Comparison of ENCODE assay signal across 14 cellular contexts in the genomic region with DNA sequence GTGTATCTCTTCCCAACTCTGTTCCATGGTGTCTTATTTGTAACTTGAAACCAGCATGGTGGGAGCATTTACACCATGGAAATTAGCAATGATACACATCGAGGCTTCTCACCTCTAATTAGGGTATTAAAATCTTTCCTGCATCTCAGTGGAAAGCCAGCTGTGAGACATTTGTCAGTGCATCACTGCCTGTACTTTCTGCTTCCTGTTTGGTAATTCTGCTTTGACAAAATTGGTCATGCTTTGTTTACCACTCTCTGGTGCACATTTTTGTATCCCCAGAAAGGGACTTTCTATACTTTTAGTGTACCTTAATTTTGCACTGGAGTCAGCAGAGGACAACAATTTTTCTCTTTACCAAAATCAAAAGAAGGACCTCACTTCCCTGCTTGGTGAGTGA.
DNase-seq lines count a peak whose midpoint lies in the region; ATAC-seq and TF ChIP-seq lines count a peak whose summit lies in the region.
"Had no signal": no experiment of that assay in that cellular context is flagged by ENCODE, and none has a peak within 500 bp of the region (broad histone marks: within the 10 kb centered on the region; RNA-seq: fewer than 3 reads in every experiment).

No MANE protein-coding gene starts in this region.

- ATAC-seq in GM21737 (IDR thresholded peaks at IDR 0.05; ENCODE audit: unreplicated experiment) (peak; percentile 90), HG03342 (IDR thresholded peaks at IDR 0.05; ENCODE audit: unreplicated experiment) (peak; percentile 72)
- ATAC-seq: activated T-helper 17 cell treated with anti-CD3 and anti-CD28 coated beads, Interleukin-2, amount 50 U/mL, for 72 hours; heart right ventricle had no signal

- no peak for TF ChIP-seq CTCF in osteoblast (IDR thresholded peaks at IDR 0.05; ENCODE audit: extremely low read depth, low read depth, low read length)
- TF ChIP-seq CTCF in mesothelial cell of epicardium (IDR thresholded peaks at IDR 0.05; ENCODE audit: unreplicated experiment) = no peak
- TF ChIP-seq CTCF in vagina (IDR thresholded peaks at IDR 0.05) = no peak

- TF ChIP-seq POLR2A in vagina (IDR thresholded peaks at IDR 0.05) = no peak

- H3K9me3 Mint-ChIP-seq in mesothelial cell of epicardium = no peaks in the 10 kb centered on the region
- H3K9me3 Mint-ChIP-seq: activated T-helper 17 cell treated with anti-CD3 and anti-CD28 coated beads, Interleukin-2, amount 50 U/mL, for 72 hours had no signal

- no peaks in the 10 kb centered on the region for H3K79me2 ChIP-seq in osteoblast (ENCODE audit: insufficient read depth, low read length)

- H3K4me3 ChIP-seq in osteoblast (ENCODE audit: insufficient read depth, low read length) = no peak overlapping the region
- no peak overlapping the region for H3K4me3 ChIP-seq in vagina
- H3K4me3 ChIP-seq: heart right ventricle, PC-9 had no signal

- H3K27ac Mint-ChIP-seq in mesothelial cell of epicardium = no peak overlapping the region
- H3K27ac Mint-ChIP-seq: activated T-helper 17 cell treated with anti-CD3 and anti-CD28 coated beads, Interleukin-2, amount 50 U/mL, for 72 hours had no signal

- no peak overlapping the region for H2AFZ ChIP-seq in osteoblast (ENCODE audit: low read length)
- H2AFZ ChIP-seq: PC-9 had no signal

- peaks cover 4% of the 10 kb centered on the region for H3K4me1 Mint-ChIP-seq in mesothelial cell of epicardium
- H3K4me1 Mint-ChIP-seq: activated T-helper 17 cell treated with anti-CD3 and anti-CD28 coated beads, Interleukin-2, amount 50 U/mL, for 72 hours had no signal

- no peaks in the 10 kb centered on the region for H3K4me1 ChIP-seq in osteoblast (ENCODE audit: insufficient read depth, low read length)
- H3K4me1 ChIP-seq in vagina = no peaks in the 10 kb centered on the region
- H3K4me1 ChIP-seq: heart right ventricle had no signal

- DNase-seq in NCI-H2171 treated with DMSO at 0.1 percent for 48 hours (lab: John Stamatoyannopoulos, UW) (peak; percentile 30), NCI-H2171 (lab: John Stamatoyannopoulos, UW) (no peak), osteoblast (ENCODE audit: insufficient read length, low spot score, missing footprints) (peak; percentile 54), cardiac septum (ENCODE audit: low spot score) (no peak), mesothelial cell of epicardium (ENCODE audit: low spot score in 2 of 2, unreplicated experiment in 2 of 2) (no peak), vagina (ENCODE audit: extremely low spot score in 2 of 2) (no peak)
- DNase-seq: cortex of kidney, heart right ventricle, NCI-H1048, PC-9 had no signal

- intact Hi-C loops in cardiac septum (cut with DNase I) = no loop called here
- intact Hi-C loops in vagina (cut with DNase I) = no loop called here

- H3K27ac ChIP-seq in osteoblast (ENCODE audit: low read depth, low read length) = no peak overlapping the region
- H3K27ac ChIP-seq in vagina = no peak overlapping the region
- H3K27ac ChIP-seq: 22Rv1, heart right ventricle, PC-9 had no signal

- no peaks in the 10 kb centered on the region for H3K36me3 ChIP-seq in osteoblast (ENCODE audit: insufficient read depth, low read length)
- no peaks in the 10 kb centered on the region for H3K36me3 ChIP-seq in vagina
- H3K36me3 ChIP-seq: heart right ventricle had no signal

- no peaks in the 10 kb centered on the region for H3K27me3 Mint-ChIP-seq in mesothelial cell of epicardium (ENCODE audit: low read depth)
- H3K27me3 Mint-ChIP-seq: activated T-helper 17 cell treated with anti-CD3 and anti-CD28 coated beads, Interleukin-2, amount 50 U/mL, for 72 hours had no signal

- no peaks in the 10 kb centered on the region for H4K20me1 ChIP-seq in osteoblast (ENCODE audit: insufficient read depth, low read length)

- no peak overlapping the region for H3K4me3 Mint-ChIP-seq in mesothelial cell of epicardium
- H3K4me3 Mint-ChIP-seq: activated T-helper 17 cell treated with anti-CD3 and anti-CD28 coated beads, Interleukin-2, amount 50 U/mL, for 72 hours had no signal

- H3K9me3 ChIP-seq in osteoblast (ENCODE audit: low read depth, low read length) (no peaks in the 10 kb centered on the region), vagina (no peaks in the 10 kb centered on the region)
- H3K9me3 ChIP-seq: heart right ventricle had no signal

- H3K4me2 ChIP-seq in osteoblast (ENCODE audit: insufficient read depth, low read length) = no peak overlapping the region
- H3K4me2 ChIP-seq: PC-9 had no signal

- H3K27me3 ChIP-seq in osteoblast (ENCODE audit: insufficient read depth, low read length) (no peaks in the 10 kb centered on the region), vagina (no peaks in the 10 kb centered on the region)
- H3K27me3 ChIP-seq: heart right ventricle had no signal

- H3K36me3 Mint-ChIP-seq in mesothelial cell of epicardium = no peaks in the 10 kb centered on the region

Comparison
In these comparisons a context has a peak if more than half of its experiments do, and no peak if none do; other contexts are left out.
1. DNase-seq: peak in NCI-H2171 treated with DMSO at 0.1 percent for 48 hours (single experiment) and osteoblast (single experiment); none in NCI-H2171 (single experiment), cardiac septum (single experiment), mesothelial cell of epicardium (0 of 2) and vagina (0 of 2).